ENCODE assay signal across 11 cellular contexts in genomic region chr2:168594778-168595177, GRCh38.
A peak's percentile ranks its signal among the peaks of the same experiment; 100 is the strongest.
DNase-seq lines count a peak whose midpoint lies in the region; ATAC-seq and TF ChIP-seq lines count a peak whose summit lies in the region.
"Had no signal": no experiment of that assay in that cellular context is flagged by ENCODE, and none has a peak within 500 bp of the region (broad histone marks: within the 10 kb centered on the region; RNA-seq: fewer than 3 reads in every experiment).

No MANE protein-coding gene starts in this region.

- TF ChIP-seq CTCF in activated B cell treated with CpG ODN at 0.5 μM for 24 hours (IDR thresholded peaks at IDR 0.05) (no peak), suprapubic skin (IDR thresholded peaks at IDR 0.05) (no peak), prostate gland (IDR thresholded peaks at IDR 0.05) (no peak)

- intact Hi-C loops in activated B cell treated with CpG ODN at 0.5 μM for 24 hours (cut with micrococcal nuclease) (no loop called here), prostate gland (cut with DNase I) (no loop called here)

- H3K4me1 ChIP-seq in suprapubic skin, result no peaks in the 10 kb centered on the region
- H3K4me1 ChIP-seq in prostate gland (replicated peaks), result no peaks in the 10 kb centered on the region

- H3K4me3 ChIP-seq in suprapubic skin (no peak overlapping the region), prostate gland (no peak overlapping the region)
- H3K4me3 ChIP-seq: esophagus squamous epithelium had no signal

- H3K9me3 Mint-ChIP-seq in activated B cell treated with CpG ODN at 0.5 μM for 24 hours, result no peaks in the 10 kb centered on the region

- H3K27me3 ChIP-seq in suprapubic skin, result no peaks in the 10 kb centered on the region
- H3K27me3 ChIP-seq in prostate gland (replicated peaks; ENCODE audit: insufficient read depth), result no peaks in the 10 kb centered on the region
- H3K27me3 ChIP-seq: esophagus squamous epithelium had no signal

- ATAC-seq in GM18511 (IDR thresholded peaks at IDR 0.05; ENCODE audit: unreplicated experiment) (peak; percentile 88), GM19468 (IDR thresholded peaks at IDR 0.05; ENCODE audit: extremely low read depth, unreplicated experiment) (peak; percentile 77), HG03025 (IDR thresholded peaks at IDR 0.05; ENCODE audit: low FRiP score, unreplicated experiment) (peak; percentile 82), activated B cell treated with CpG ODN at 0.5 μM for 24 hours (ENCODE audit: low read depth) (peak; percentile 31)

- no peak overlapping the region for H3K4me3 Mint-ChIP-seq in activated B cell treated with CpG ODN at 0.5 μM for 24 hours

- no peaks in the 10 kb centered on the region for H3K27me3 Mint-ChIP-seq in activated B cell treated with CpG ODN at 0.5 μM for 24 hours

- 73% methylated on average over 1 of the region's 1 CpG for WGBS in suprapubic skin
- 72% methylated on average over 1 of the region's 1 CpG for WGBS in prostate gland

- CTCF ChIA-PET in activated B cell treated with CpG ODN at 0.5 μM for 24 hours (lab: Charles Lee), result no interaction called here

- H3K27ac ChIP-seq in suprapubic skin (no peak overlapping the region), prostate gland (no peak overlapping the region)
- H3K27ac ChIP-seq: esophagus squamous epithelium had no signal

- TF ChIP-seq EP300 in suprapubic skin (IDR thresholded peaks at IDR 0.05), result no peak

- no peak for DNase-seq in activated B cell treated with CpG ODN at 0.5 μM for 24 hours
- no peak for DNase-seq in EL
- DNase-seq in suprapubic skin (ENCODE audit: low spot score in 2 of 2), result no peak
- DNase-seq in NCI-H1048 (lab: John Stamatoyannopoulos, UW), result no peak
- no peak for DNase-seq in prostate gland (ENCODE audit: low spot score)
- DNase-seq: DMS53, esophagus squamous epithelium, NCI-H1417 treated with DMSO at 0.1 percent for 48 hours had no signal

- POLR2A ChIA-PET in activated B cell treated with CpG ODN at 0.5 μM for 24 hours (lab: Charles Lee), result no interaction called here

- H3K4me1 Mint-ChIP-seq in activated B cell treated with CpG ODN at 0.5 μM for 24 hours, result peaks cover 40% of the 10 kb centered on the region

- TF ChIP-seq POLR2A in suprapubic skin (IDR thresholded peaks at IDR 0.05) (no peak), prostate gland (IDR thresholded peaks at IDR 0.05) (no peak)

- H3K27ac Mint-ChIP-seq in activated B cell treated with CpG ODN at 0.5 μM for 24 hours, result no peak overlapping the region

- H3K9me3 ChIP-seq in suprapubic skin (no peaks in the 10 kb centered on the region), prostate gland (no peaks in the 10 kb centered on the region)
- H3K9me3 ChIP-seq: esophagus squamous epithelium had no signal

- H3K36me3 Mint-ChIP-seq in activated B cell treated with CpG ODN at 0.5 μM for 24 hours (ENCODE audit: low read depth), result peaks cover 2% of the 10 kb centered on the region

- no peaks in the 10 kb centered on the region for H3K36me3 ChIP-seq in suprapubic skin
- H3K36me3 ChIP-seq in prostate gland, result no peaks in the 10 kb centered on the region
- H3K36me3 ChIP-seq: esophagus squamous epithelium had no signal

Comparison
In these comparisons a context has a peak if more than half of its experiments do, and no peak if none do; other contexts are left out.
1. ATAC-seq: peak in every context shown above with its lines; median percentile 88 in GM18511; 82 in HG03025; 77 in GM19468; 31 in activated B cell treated with CpG ODN at 0.5 μM for 24 hours.